Comparison of ENCODE assay signal across 13 cellular contexts in genomic region chr11:62851807-62852522, GRCh38. TPM values are rescaled to one million over a fixed set of nuclear protein-coding genes. Genes with fewer than 3 reads are reported as not detected.
DNase-seq lines count a peak whose midpoint lies in the region; ATAC-seq, FAIRE-seq and TF ChIP-seq lines count a peak whose summit lies in the region.
"Had no signal": no experiment of that assay in that cellular context is flagged by ENCODE, and none has a peak within 500 bp of the region (broad histone marks: within the 10 kb centered on the region; RNA-seq: fewer than 3 reads in every experiment).

No MANE protein-coding gene starts in this region.

- peak overlapping the region; percentile 96 for H3K27ac Mint-ChIP-seq in activated naive CD4-positive, alpha-beta T cell treated with anti-CD3 and anti-CD28 coated beads, Interleukin-2, amount 50 U/mL, for 24 hours
- H3K27ac Mint-ChIP-seq in stimulated activated effector memory CD8-positive, alpha-beta T cell treated with anti-CD3 and anti-CD28 coated beads, Interleukin-12 subunit alpha, Interleukin-12 subunit beta, amount 100 ng/mL, for 72 hours, result peak overlapping the region; percentile 98

- H3K79me2 ChIP-seq in MM.1S (ENCODE audit: low read length) (peaks cover 41% of the 10 kb centered on the region), GM12878 (ENCODE audit: control insufficient read depth, insufficient read depth, low read length) (peaks cover 55% of the 10 kb centered on the region)

- FAIRE-seq in GM12878 (lab: Jason Lieb, UNC), result no peak

- TF ChIP-seq CTCF in MM.1S (IDR thresholded peaks at IDR 0.05; ENCODE audit: low read length) (no peak), GM12878 (IDR thresholded peaks at IDR 0.05 in 2 of 3, conservative IDR thresholded peaks at IDR 0.05 in 1 of 3; ENCODE audit: control insufficient read depth in 2 of 3, extremely low read depth in 1 of 3, insufficient read depth in 1 of 3, low read depth in 3 of 3, low read length in 3 of 3) (no peak), GM10266 (IDR thresholded peaks at IDR 0.05; ENCODE audit: control insufficient read depth, insufficient read depth, low read depth, missing control alignments) (no peak)

- peaks cover 65% of the 10 kb centered on the region for H3F3A ChIP-seq in MM.1S (ENCODE audit: insufficient read depth, low read length)

- peak; percentile 1; the same call in 1 of the 3 replicates for ATAC-seq in GM12878
- no peak for ATAC-seq in stimulated activated effector memory CD8-positive, alpha-beta T cell treated with anti-CD3 and anti-CD28 coated beads, Interleukin-12 subunit alpha, Interleukin-12 subunit beta, amount 100 ng/mL, for 72 hours
- ATAC-seq: esophagus mucosa had no signal

- H3K4me3 ChIP-seq in MM.1S (ENCODE audit: low read length) (no peak overlapping the region), GM12878 (peak overlapping the region; percentile 91)

- H3K27me3 ChIP-seq in MM.1S (replicated peaks; ENCODE audit: insufficient read depth, low read length), result no peaks in the 10 kb centered on the region
- no peaks in the 10 kb centered on the region for H3K27me3 ChIP-seq in GM12878 (replicated peaks in 1 of 2; ENCODE audit: control insufficient read depth in 2 of 2, insufficient read depth in 2 of 2, low read length in 1 of 2)

- POLR2A ChIA-PET in GM12878 (lab: Charles Lee), result interaction anchor here (0.8 to 7.8 kb wide), 6 partner anchors 8 to 97 kb away, joined by 3 to 66 read pairs (median 4); partner anchors contain the start of gene ZBTB3

- CTCF ChIA-PET in GM12878 (lab: Yijun Ruan, JAX), result interaction anchor here (0.9 to 2.6 kb wide), 5 partner anchors 9 to 66 kb away, joined by 3 to 6 read pairs (median 4); no protein-coding TSS in a partner anchor

- peaks cover 35% of the 10 kb centered on the region for H4K20me1 ChIP-seq in MM.1S (ENCODE audit: insufficient read depth, low read length)
- H4K20me1 ChIP-seq in GM12878 (ENCODE audit: control insufficient read depth, insufficient read depth), result 0 out of 2 replicates have a peak, but pooled peaks cover 3% of the 10 kb centered on the region

- no peak overlapping the region for H3K4me2 ChIP-seq in MM.1S (ENCODE audit: low read depth, low read length)
- H3K4me2 ChIP-seq in GM12878 (ENCODE audit: control insufficient read depth, insufficient read depth), result peak overlapping the region; percentile 94

- DNase-seq in activated naive CD4-positive, alpha-beta T cell (lab: John Stamatoyannopoulos, UW), result no peak
- DNase-seq in MM.1S (no peak), GM12878 (ENCODE audit: low read depth, low spot score) (no peak), GM10266 (ENCODE audit: extremely low spot score) (no peak), GDM1 (lab: John Stamatoyannopoulos, UW) (no peak), hepatic stellate cell (ENCODE audit: low spot score) (no peak)
- no peak for DNase-seq in stimulated activated effector memory CD8-positive, alpha-beta T cell treated with anti-CD3 and anti-CD28 coated beads, Interleukin-12 subunit alpha, Interleukin-12 subunit beta, amount 100 ng/mL, for 72 hours (ENCODE audit: low spot score in 2 of 2)
- DNase-seq: NCI-H1417 treated with DMSO at 0.1 percent for 48 hours had no signal

- in situ Hi-C loops in GM12878 (cut with MboI), result no loop called here

- RAD21 ChIA-PET in GM12878 (lab: Charles Lee; ENCODE audit: unreplicated experiment), result interaction anchor here (0.6 to 1.5 kb wide), 2 partner anchors 9 to 307 kb away, joined by 3 to 4 read pairs; no protein-coding TSS in a partner anchor

- H3K27ac ChIP-seq in MM.1S (ENCODE audit: low read length) (peak overlapping the region; percentile 45; the same call in 1 of the 2 replicates), GM12878 (ENCODE audit: control insufficient read depth, insufficient read depth) (no peak overlapping the region)

- no peak for TF ChIP-seq RAD21 in GM12878 (IDR thresholded peaks at IDR 0.05; ENCODE audit: insufficient read depth, low read depth, low read length)

- H3K9me2 ChIP-seq in MM.1S (replicated peaks; ENCODE audit: insufficient read depth, low read length), result no peaks in the 10 kb centered on the region

- intact Hi-C loops in GM12878 (cut with micrococcal nuclease; ENCODE audit: unreplicated experiment), result no loop called here

- no peaks in the 10 kb centered on the region for H3K9me3 Mint-ChIP-seq in activated naive CD4-positive, alpha-beta T cell treated with anti-CD3 and anti-CD28 coated beads, Interleukin-2, amount 50 U/mL, for 24 hours
- H3K9me3 Mint-ChIP-seq in stimulated activated effector memory CD8-positive, alpha-beta T cell treated with anti-CD3 and anti-CD28 coated beads, Interleukin-12 subunit alpha, Interleukin-12 subunit beta, amount 100 ng/mL, for 72 hours, result no peaks in the 10 kb centered on the region

- no peak overlapping the region for H3K9ac ChIP-seq in MM.1S (ENCODE audit: low read length)
- H3K9ac ChIP-seq in GM12878 (ENCODE audit: control insufficient read depth, insufficient read depth, low read length), result peak overlapping the region; percentile 55; the same call in 1 of the 2 replicates

- H2AFZ ChIP-seq in MM.1S (ENCODE audit: low read length) (no peak overlapping the region), GM12878 (ENCODE audit: control insufficient read depth, low read depth, low read length) (no peak overlapping the region)

- H3K36me3 ChIP-seq in MM.1S (replicated peaks; ENCODE audit: insufficient read depth, low read length) (peaks cover 28% of the 10 kb centered on the region), GM12878 (ENCODE audit: control insufficient read depth in 2 of 2, insufficient read depth in 2 of 2, low read length in 1 of 2) (peaks cover 17 to 32% of the 10 kb centered on the region in 2 experiments)

- BruUV-seq in GM12878 (replicated peaks; lab: Mats Ljungman, UMichigan), result no TSS peak

- H3K4me1 ChIP-seq in MM.1S (ENCODE audit: low read length) (peaks cover 24% of the 10 kb centered on the region), GM12878 (ENCODE audit: control insufficient read depth, insufficient read depth, low read length) (peaks cover 17% of the 10 kb centered on the region)

- H3K4me1 Mint-ChIP-seq in activated naive CD4-positive, alpha-beta T cell treated with anti-CD3 and anti-CD28 coated beads, Interleukin-2, amount 50 U/mL, for 24 hours, result peaks cover 31% of the 10 kb centered on the region
- H3K4me1 Mint-ChIP-seq in stimulated activated effector memory CD8-positive, alpha-beta T cell treated with anti-CD3 and anti-CD28 coated beads, Interleukin-12 subunit alpha, Interleukin-12 subunit beta, amount 100 ng/mL, for 72 hours, result peaks cover 53% of the 10 kb centered on the region

- SMC1A ChIA-PET in GM12878 (lab: Charles Lee; ENCODE audit: uncharacterized antibody, unreplicated experiment), result interaction anchor here (0.6 to 2.1 kb wide), 5 partner anchors 9 to 142 kb away, joined by 3 to 6 read pairs (median 3); no protein-coding TSS in a partner anchor

- 23% methylated on average over 3 of the region's 3 CpGs for WGBS in GM12878 (ENCODE audit: insufficient coverage, insufficient replicate concordance, low lambda C conversion rate, missing lambda C conversion rate)

- peak overlapping the region; percentile 95 for H3K4me3 Mint-ChIP-seq in activated naive CD4-positive, alpha-beta T cell treated with anti-CD3 and anti-CD28 coated beads, Interleukin-2, amount 50 U/mL, for 24 hours
- H3K4me3 Mint-ChIP-seq in stimulated activated effector memory CD8-positive, alpha-beta T cell treated with anti-CD3 and anti-CD28 coated beads, Interleukin-12 subunit alpha, Interleukin-12 subunit beta, amount 100 ng/mL, for 72 hours, result peak overlapping the region; percentile 94

- TF ChIP-seq POLR2A in GM12878 (IDR thresholded peaks at IDR 0.05; ENCODE audit: low read depth, low read length), result no peak

- no peak for TF ChIP-seq EP300 in GM12878 (IDR thresholded peaks at IDR 0.05; ENCODE audit: borderline replicate concordance in 1 of 2, control insufficient read depth in 1 of 2, low read depth in 2 of 2, low read length in 2 of 2)

- H3K9me3 ChIP-seq in MM.1S (replicated peaks; ENCODE audit: insufficient read depth, low read length), result no peaks in the 10 kb centered on the region
- H3K9me3 ChIP-seq in GM12878 (replicated peaks; ENCODE audit: control insufficient read depth, insufficient read depth, low read length), result no peaks in the 10 kb centered on the region

- H3K36me3 Mint-ChIP-seq in activated naive CD4-positive, alpha-beta T cell treated with anti-CD3 and anti-CD28 coated beads, Interleukin-2, amount 50 U/mL, for 24 hours, result peaks cover 34% of the 10 kb centered on the region
- H3K36me3 Mint-ChIP-seq in stimulated activated effector memory CD8-positive, alpha-beta T cell treated with anti-CD3 and anti-CD28 coated beads, Interleukin-12 subunit alpha, Interleukin-12 subunit beta, amount 100 ng/mL, for 72 hours, result peaks cover 70% of the 10 kb centered on the region

- H3K27me3 Mint-ChIP-seq in activated naive CD4-positive, alpha-beta T cell treated with anti-CD3 and anti-CD28 coated beads, Interleukin-2, amount 50 U/mL, for 24 hours, result no peaks in the 10 kb centered on the region

RNA-seq across cellular contexts. Expression of gene WDR74, which starts 12.6 kb away (rescaled TPM):
- 62.3 and 66.4 TPM in 2 replicates for total RNA-seq in GM12878 (2013; cell fraction: nucleolus; rRNA removed)
- total RNA-seq in GM12878 (2014; rRNA removed) (101 and 103 TPM in 2 replicates), GM12878 (2014; rRNA removed; fragmentation: Illumina TruSeq; extraction: Trizol) (54.4 and 58.0 TPM in 2 replicates), GM12878 (2021) (63.8 and 72.3 TPM in 2 replicates)
- polyA plus RNA-seq in GM12878 (2011; ENCODE audit: low read depth), result 38.3 TPM
- polyA plus RNA-seq in GM12878 (2011; rRNA removed) (36.2 and 54.3 TPM in 2 replicates), GM12878 (2014; fragmentation: Illumina TruSeq; extraction: Trizol) (34.5 and 54.3 TPM in 2 replicates), GM12878 (2014; fragmentation: Nextera tagmentation; extraction: Ambion mirVana) (10 to 100 TPM; 18.2 to 54.5 TPM), GM12878 (2014; rRNA removed) (86.6 and 99.0 TPM in 2 replicates), GM12878 (2016; fragmentation: Nextera tagmentation; extraction: Ambion mirVana) (10 to 100 TPM; 63.4 to 74.4 TPM)
- polyA plus RNA-seq in GM12878 (2011; cell fraction: cytosol; rRNA removed), result 69.3 and 90.8 TPM in 2 replicates
- 163 and 166 TPM in 2 replicates for polyA plus RNA-seq in GM12878 (2011; cell fraction: nucleus; rRNA removed)
- 51.9 and 71.4 TPM in 2 replicates for polyA plus RNA-seq in GM12878 (2012)
- polyA minus RNA-seq in GM12878 (2011; rRNA and poly(A)+ RNA removed), result 68.5 and 73.3 TPM in 2 replicates
- polyA minus RNA-seq in GM12878 (2011; cell fraction: cytosol; rRNA and poly(A)+ RNA removed), result 33.9 and 55.1 TPM in 2 replicates
- 141 and 157 TPM in 2 replicates for polyA minus RNA-seq in GM12878 (2011; cell fraction: nucleus; rRNA and poly(A)+ RNA removed)

RNA-seq across cellular contexts. Expression of gene TEX54, which starts 19.3 kb away (rescaled TPM):
- total RNA-seq in GM12878 (2013; cell fraction: nucleolus; rRNA removed), result not detected in 2 replicates
- total RNA-seq in GM12878 (2014; rRNA removed), result 0.68 TPM in 1 of 2 replicates, not detected in the other
- not detected in 2 replicates for total RNA-seq in GM12878 (2014; rRNA removed; fragmentation: Illumina TruSeq; extraction: Trizol)
- total RNA-seq in GM12878 (2021), result not detected in 2 replicates
- polyA plus RNA-seq in GM12878 (2011; ENCODE audit: low read depth), result not detected
- not detected in 2 replicates for polyA plus RNA-seq in GM12878 (2011; rRNA removed)
- not detected in 2 replicates for polyA plus RNA-seq in GM12878 (2011; cell fraction: cytosol; rRNA removed)
- 0.48 TPM in 1 of 2 replicates, not detected in the other for polyA plus RNA-seq in GM12878 (2011; cell fraction: nucleus; rRNA removed)
- polyA plus RNA-seq in GM12878 (2012), result 0.58 TPM in 1 of 2 replicates, not detected in the other
- polyA plus RNA-seq in GM12878 (2014; fragmentation: Illumina TruSeq; extraction: Trizol), result not detected in 2 replicates
- not detected for polyA plus RNA-seq in GM12878 (2014; fragmentation: Nextera tagmentation; extraction: Ambion mirVana)
- polyA plus RNA-seq in GM12878 (2014; rRNA removed), result not detected in 2 replicates
- polyA plus RNA-seq in GM12878 (2016; fragmentation: Nextera tagmentation; extraction: Ambion mirVana), result under 1 TPM; 0.38 to 0.51 TPM
- polyA minus RNA-seq in GM12878 (2011; rRNA and poly(A)+ RNA removed), result not detected in 2 replicates
- not detected in 2 replicates for polyA minus RNA-seq in GM12878 (2011; cell fraction: cytosol; rRNA and poly(A)+ RNA removed)
- 1.1 TPM in 1 of 2 replicates, not detected in the other for polyA minus RNA-seq in GM12878 (2011; cell fraction: nucleus; rRNA and poly(A)+ RNA removed)
- total RNA-seq: esophagus mucosa, lung microvascular endothelial cell, SK-MEL-5, subcutaneous adipose tissue had no signal

RNA-seq across cellular contexts. Expression of gene STX5, which starts 20.1 kb away (rescaled TPM):
- 28.8 and 33.0 TPM in 2 replicates for total RNA-seq in GM12878 (2013; cell fraction: nucleolus; rRNA removed)
- total RNA-seq in GM12878 (2014; rRNA removed) (32.3 and 35.4 TPM in 2 replicates), GM12878 (2014; rRNA removed; fragmentation: Illumina TruSeq; extraction: Trizol) (23.5 and 24.8 TPM in 2 replicates), GM12878 (2021) (28.6 and 33.5 TPM in 2 replicates)
- polyA plus RNA-seq in GM12878 (2011; ENCODE audit: low read depth), result 19.9 TPM
- polyA plus RNA-seq in GM12878 (2011; rRNA removed) (22.1 and 30.0 TPM in 2 replicates), GM12878 (2014; fragmentation: Illumina TruSeq; extraction: Trizol) (25.0 and 30.7 TPM in 2 replicates), GM12878 (2014; fragmentation: Nextera tagmentation; extraction: Ambion mirVana) (1 to 10 TPM; 3.8 to 4.5 TPM), GM12878 (2014; rRNA removed) (31.1 and 32.8 TPM in 2 replicates), GM12878 (2016; fragmentation: Nextera tagmentation; extraction: Ambion mirVana) (10 to 100 TPM; 21.6 to 21.9 TPM)
- polyA plus RNA-seq in GM12878 (2011; cell fraction: cytosol; rRNA removed), result 38.2 and 43.3 TPM in 2 replicates
- 29.4 and 36.1 TPM in 2 replicates for polyA plus RNA-seq in GM12878 (2011; cell fraction: nucleus; rRNA removed)
- 34.5 and 35.2 TPM in 2 replicates for polyA plus RNA-seq in GM12878 (2012)
- 45.3 and 57.3 TPM in 2 replicates for polyA minus RNA-seq in GM12878 (2011; rRNA and poly(A)+ RNA removed)
- 9.8 and 11.3 TPM in 2 replicates for polyA minus RNA-seq in GM12878 (2011; cell fraction: cytosol; rRNA and poly(A)+ RNA removed)
- 15.1 and 16.0 TPM in 2 replicates for polyA minus RNA-seq in GM12878 (2011; cell fraction: nucleus; rRNA and poly(A)+ RNA removed)

RNA-seq across cellular contexts. Expression of gene SLC3A2, which starts 28.7 kb away (rescaled TPM):
- total RNA-seq in GM12878 (2013; cell fraction: nucleolus; rRNA removed), result 136 and 176 TPM in 2 replicates
- total RNA-seq in GM12878 (2014; rRNA removed), result 143 and 147 TPM in 2 replicates
- total RNA-seq in GM12878 (2014; rRNA removed; fragmentation: Illumina TruSeq; extraction: Trizol), result 72.2 and 79.6 TPM in 2 replicates
- 113 and 114 TPM in 2 replicates for total RNA-seq in GM12878 (2021)
- polyA plus RNA-seq in GM12878 (2011; ENCODE audit: low read depth), result 90.7 TPM
- polyA plus RNA-seq in GM12878 (2011; rRNA removed), result 127 and 134 TPM in 2 replicates
- polyA plus RNA-seq in GM12878 (2011; cell fraction: cytosol; rRNA removed), result 156 and 165 TPM in 2 replicates
- 299 and 395 TPM in 2 replicates for polyA plus RNA-seq in GM12878 (2011; cell fraction: nucleus; rRNA removed)
- polyA plus RNA-seq in GM12878 (2012), result 117 and 182 TPM in 2 replicates
- polyA plus RNA-seq in GM12878 (2014; fragmentation: Illumina TruSeq; extraction: Trizol), result 79.7 and 80.9 TPM in 2 replicates
- 10 to 100 TPM in 1 of 2 experiments, 1 to 10 TPM in 1; 6.9 to 17.0 TPM for polyA plus RNA-seq in GM12878 (2014; fragmentation: Nextera tagmentation; extraction: Ambion mirVana)
- polyA plus RNA-seq in GM12878 (2014; rRNA removed), result 98.0 and 105 TPM in 2 replicates
- polyA plus RNA-seq in GM12878 (2016; fragmentation: Nextera tagmentation; extraction: Ambion mirVana), result 100 to 1,000 TPM; 148 to 158 TPM
- polyA minus RNA-seq in GM12878 (2011; rRNA and poly(A)+ RNA removed), result 78.4 and 115 TPM in 2 replicates
- polyA minus RNA-seq in GM12878 (2011; cell fraction: cytosol; rRNA and poly(A)+ RNA removed), result 83.3 and 96.2 TPM in 2 replicates
- 89.7 and 103 TPM in 2 replicates for polyA minus RNA-seq in GM12878 (2011; cell fraction: nucleus; rRNA and poly(A)+ RNA removed)

RNA-seq across cellular contexts. Expression of gene NXF1, which starts 46.7 kb away (rescaled TPM):
- total RNA-seq in GM12878 (2013; cell fraction: nucleolus; rRNA removed), result 67.4 and 78.6 TPM in 2 replicates
- 30.6 and 31.8 TPM in 2 replicates for total RNA-seq in GM12878 (2014; rRNA removed)
- 22.4 and 28.0 TPM in 2 replicates for total RNA-seq in GM12878 (2014; rRNA removed; fragmentation: Illumina TruSeq; extraction: Trizol)
- 51.8 and 56.2 TPM in 2 replicates for total RNA-seq in GM12878 (2021)
- 42.2 TPM for polyA plus RNA-seq in GM12878 (2011; ENCODE audit: low read depth)
- polyA plus RNA-seq in GM12878 (2011; rRNA removed), result 8.9 and 20.7 TPM in 2 replicates
- polyA plus RNA-seq in GM12878 (2011; cell fraction: cytosol; rRNA removed), result 40.7 and 50.6 TPM in 2 replicates
- 196 and 244 TPM in 2 replicates for polyA plus RNA-seq in GM12878 (2011; cell fraction: nucleus; rRNA removed)
- polyA plus RNA-seq in GM12878 (2012), result 49.3 and 62.3 TPM in 2 replicates
- 74.9 and 84.9 TPM in 2 replicates for polyA plus RNA-seq in GM12878 (2014; fragmentation: Illumina TruSeq; extraction: Trizol)
- polyA plus RNA-seq in GM12878 (2014; fragmentation: Nextera tagmentation; extraction: Ambion mirVana), result 10 to 100 TPM; 23.4 to 37.5 TPM
- 43.7 and 64.1 TPM in 2 replicates for polyA plus RNA-seq in GM12878 (2014; rRNA removed)
- polyA plus RNA-seq in GM12878 (2016; fragmentation: Nextera tagmentation; extraction: Ambion mirVana), result 10 to 100 TPM; 71.7 to 75.5 TPM
- 21.9 and 22.9 TPM in 2 replicates for polyA minus RNA-seq in GM12878 (2011; rRNA and poly(A)+ RNA removed)
- 13.2 and 14.7 TPM in 2 replicates for polyA minus RNA-seq in GM12878 (2011; cell fraction: cytosol; rRNA and poly(A)+ RNA removed)
- 26.2 and 37.8 TPM in 2 replicates for polyA minus RNA-seq in GM12878 (2011; cell fraction: nucleus; rRNA and poly(A)+ RNA removed)
